In genomic region chr20:59680148-59680650, GRCh38 we compare ENCODE assay signal across 17 cellular contexts.
DNase-seq lines count a peak whose midpoint lies in the region; ATAC-seq and TF ChIP-seq lines count a peak whose summit lies in the region.
"Had no signal": no experiment of that assay in that cellular context is flagged by ENCODE, and none has a peak within 500 bp of the region (broad histone marks: within the 10 kb centered on the region; RNA-seq: fewer than 3 reads in every experiment).

No MANE protein-coding gene starts in this region.

- no peaks in the 10 kb centered on the region for H3K27me3 ChIP-seq in Karpas-422 (ENCODE audit: low read length)

- no peak overlapping the region for H3K27ac ChIP-seq in Karpas-422 (ENCODE audit: low read length)

- no peak overlapping the region for H3K4me3 ChIP-seq in Karpas-422 (ENCODE audit: low read length)

- H2AFZ ChIP-seq in Karpas-422 (ENCODE audit: low read length) = no peak overlapping the region

- H3K4me2 ChIP-seq in Karpas-422 (ENCODE audit: low read depth, low read length, poor library complexity, severe bottlenecking) = no peak overlapping the region

- H3K4me3 Mint-ChIP-seq in endothelial cell (ENCODE audit: unreplicated experiment) (peak overlapping the region; percentile 56), osteocyte (ENCODE audit: unreplicated experiment) (no peak overlapping the region)
- H3K4me3 Mint-ChIP-seq: CD14-positive monocyte; CD4-positive, alpha-beta memory T cell; HFFc6 had no signal

- H3K4me1 Mint-ChIP-seq in endothelial cell (ENCODE audit: unreplicated experiment) = peaks cover 9% of the 10 kb centered on the region
- H3K4me1 Mint-ChIP-seq in osteocyte (ENCODE audit: unreplicated experiment) = no peaks in the 10 kb centered on the region
- H3K4me1 Mint-ChIP-seq: CD14-positive monocyte; CD4-positive, alpha-beta memory T cell; IgD-negative memory B cell had no signal

- H3K9me2 ChIP-seq in Karpas-422 (replicated peaks; ENCODE audit: insufficient read depth, low read length) = no peaks in the 10 kb centered on the region

- H3K9me3 Mint-ChIP-seq in endothelial cell (ENCODE audit: unreplicated experiment) (no peaks in the 10 kb centered on the region), osteocyte (ENCODE audit: unreplicated experiment) (peaks cover 4% of the 10 kb centered on the region)
- H3K9me3 Mint-ChIP-seq: CD4-positive, alpha-beta memory T cell had no signal

- no peaks in the 10 kb centered on the region for H3K9me3 ChIP-seq in Karpas-422 (ENCODE audit: low read length)

- ATAC-seq in HG03039 (IDR thresholded peaks at IDR 0.05; ENCODE audit: unreplicated experiment) = no peak
- ATAC-seq: HCT116, HepG2 had no signal

- no peaks in the 10 kb centered on the region for H4K20me1 ChIP-seq in Karpas-422 (ENCODE audit: insufficient read depth, low read depth, low read length)

- no peaks in the 10 kb centered on the region for H3K4me1 ChIP-seq in Karpas-422 (ENCODE audit: low read length)

- no peak overlapping the region for H3K9ac ChIP-seq in Karpas-422 (ENCODE audit: low read length)

- H3K27me3 Mint-ChIP-seq in endothelial cell (ENCODE audit: unreplicated experiment) (no peaks in the 10 kb centered on the region), osteocyte (ENCODE audit: unreplicated experiment) (peaks cover 2% of the 10 kb centered on the region)

- DNase-seq in Karpas-422 (peak; percentile 5), endothelial cell (ENCODE audit: low spot score) (no peak), osteocyte (ENCODE audit: extremely low spot score, unreplicated experiment) (peak; percentile 56), AG08395 (ENCODE audit: low spot score) (no peak), DMS 273 (lab: John Stamatoyannopoulos, UW; ENCODE audit: unreplicated experiment) (no peak)
- DNase-seq: ACHN; AML-193; CD4-positive, alpha-beta memory T cell; GOT3; H7; HFFc6; KBM-7 had no signal

- H3K79me2 ChIP-seq in Karpas-422 (ENCODE audit: low read length) = no peaks in the 10 kb centered on the region

- H3K36me3 ChIP-seq in Karpas-422 (ENCODE audit: insufficient read depth, low read length) = no peaks in the 10 kb centered on the region

- TF ChIP-seq CTCF in endothelial cell (IDR thresholded peaks at IDR 0.05; ENCODE audit: unreplicated experiment) (no peak), osteocyte (IDR thresholded peaks at IDR 0.05) (no peak)

- H3K36me3 Mint-ChIP-seq in endothelial cell (ENCODE audit: low read depth, unreplicated experiment) (peaks cover 4% of the 10 kb centered on the region), osteocyte (ENCODE audit: unreplicated experiment) (no peaks in the 10 kb centered on the region)
- H3K36me3 Mint-ChIP-seq: CD14-positive monocyte; CD4-positive, alpha-beta memory T cell; IgD-negative memory B cell had no signal

- H3K27ac Mint-ChIP-seq in endothelial cell (ENCODE audit: unreplicated experiment) (no peak overlapping the region), osteocyte (ENCODE audit: unreplicated experiment) (no peak overlapping the region)
- H3K27ac Mint-ChIP-seq: CD14-positive monocyte; CD4-positive, alpha-beta memory T cell; HFFc6 had no signal

Comparison
In these comparisons a context has a peak if more than half of its experiments do, and no peak if none do; other contexts are left out.
1. DNase-seq: peak in Karpas-422 (single experiment) and osteocyte (single experiment); none in endothelial cell (single experiment), AG08395 (single experiment) and DMS 273 (single experiment).